In the genomic region with DNA sequence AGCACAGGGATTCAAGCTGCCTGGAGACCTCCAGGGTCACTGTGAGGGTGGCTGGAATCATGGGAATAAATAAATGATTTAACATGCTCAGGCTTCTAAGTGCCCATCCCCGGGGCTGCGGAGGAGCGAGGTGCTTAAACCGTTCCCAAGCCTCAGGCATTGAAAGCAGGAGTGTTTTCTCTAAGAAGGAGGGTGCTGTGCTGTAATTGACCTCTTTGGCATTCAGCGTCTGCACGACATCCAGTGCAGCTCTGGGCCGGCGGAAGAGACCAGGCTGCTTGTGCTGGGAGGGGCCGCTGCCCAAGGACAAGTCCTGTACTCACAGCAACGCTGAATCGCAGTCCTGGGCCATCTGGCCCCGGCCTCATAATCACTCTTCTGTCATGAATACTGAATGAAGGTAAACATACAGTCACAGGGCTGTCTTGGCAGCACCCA, we compare ENCODE assay signal across 19 cellular contexts. TPM values are rescaled to one million over a fixed set of nuclear protein-coding genes. Genes with fewer than 3 reads are reported as not detected.
DNase-seq lines count a peak whose midpoint lies in the region; ATAC-seq and TF ChIP-seq lines count a peak whose summit lies in the region.
"Had no signal": no experiment of that assay in that cellular context is flagged by ENCODE, and none has a peak within 500 bp of the region (broad histone marks: within the 10 kb centered on the region; RNA-seq: fewer than 3 reads in every experiment).

No MANE protein-coding gene starts in this region.

- no peak overlapping the region for H3K9ac ChIP-seq in neural progenitor cell

- H3F3A ChIP-seq in neural progenitor cell (ENCODE audit: low read depth): no peaks in the 10 kb centered on the region

- no peaks in the 10 kb centered on the region for H3K79me2 ChIP-seq in neural progenitor cell (ENCODE audit: low read depth)

- H3K4me2 ChIP-seq in neural progenitor cell: no peak overlapping the region

- no peaks in the 10 kb centered on the region for H3K4me1 ChIP-seq in neural progenitor cell
- no peaks in the 10 kb centered on the region for H3K4me1 ChIP-seq in foreskin keratinocyte
- H3K4me1 ChIP-seq: HAP-1 had no signal

- H3K36me3 ChIP-seq in neural progenitor cell: no peaks in the 10 kb centered on the region
- H3K36me3 ChIP-seq: HAP-1 had no signal

- H3K27me3 ChIP-seq in neural progenitor cell (no peaks in the 10 kb centered on the region), foreskin keratinocyte (no peaks in the 10 kb centered on the region)

- H3K9me3 ChIP-seq in neural progenitor cell (ENCODE audit: low read depth): no peaks in the 10 kb centered on the region
- H3K9me3 ChIP-seq: HAP-1 had no signal

- DNase-seq in COLO829 (ENCODE audit: low spot score) (peak; percentile 66), NCI-H2227 treated with DMSO at 0.1 percent for 48 hours (lab: John Stamatoyannopoulos, UW) (peak; percentile 85), head of caudate nucleus (peak in 32 of 42 donors; percentile 4 to 52 (median 21)), neural progenitor cell (ENCODE audit: low spot score) (peak; percentile 6), foreskin keratinocyte (no peak), DMS114 treated with DMSO at 0.1 percent for 48 hours (lab: John Stamatoyannopoulos, UW; ENCODE audit: unreplicated experiment) (no peak)
- DNase-seq in activated naive CD4-positive, alpha-beta T cell treated with anti-CD3 and anti-CD28 coated beads, Interleukin-2, amount 50 U/mL, for 16 hours: no peak
- DNase-seq: activated naive CD4-positive, alpha-beta T cell treated with anti-CD3 and anti-CD28 coated beads, Interleukin-2, amount 10 ng/mL, durations not matched to agents 7 days and 5 days; central memory CD4-positive, alpha-beta T cell; erythroblast; mesendoderm; stimulated activated CD4-positive, alpha-beta T cell treated with anti-CD3 and anti-CD28 coated beads, Interleukin-2, amount 100 ng/mL, for 48 hours; stimulated activated naive B cell treated with anti-CD40 and anti-IgM and Interleukin-4, amounts not matched to agents 10 μg/mL and 1 μg/mL and 100 μg/mL, for 72 hours had no signal

- ATAC-seq in foreskin keratinocyte: no peak
- no peak for ATAC-seq in HG02763 (IDR thresholded peaks at IDR 0.05; ENCODE audit: unreplicated experiment)
- ATAC-seq: stimulated activated naive B cell treated with anti-CD40 and anti-IgM and Interleukin-4, amounts not matched to agents 10 μg/mL and 1 μg/mL and 100 μg/mL, for 72 hours had no signal

- no peak overlapping the region for H3K4me3 ChIP-seq in neural progenitor cell
- H3K4me3 ChIP-seq: HAP-1 had no signal

- intact Hi-C loops in head of caudate nucleus (cut with DNase I): no loop called here

- H3K27ac ChIP-seq in neural progenitor cell (no peak overlapping the region), foreskin keratinocyte (no peak overlapping the region)
- H3K27ac ChIP-seq: HL-60 had no signal

- H3K9me3 Mint-ChIP-seq in neural progenitor cell: no peaks in the 10 kb centered on the region
- H3K9me3 Mint-ChIP-seq: activated naive CD4-positive, alpha-beta T cell treated with anti-CD3 and anti-CD28 coated beads, Interleukin-2, amount 10 ng/mL, durations not matched to agents 7 days and 5 days; stimulated activated naive B cell treated with anti-CD40 and anti-IgM and Interleukin-4, amounts not matched to agents 10 μg/mL and 1 μg/mL and 100 μg/mL, for 72 hours had no signal

- no peaks in the 10 kb centered on the region for H3K4me1 Mint-ChIP-seq in neural progenitor cell
- H3K4me1 Mint-ChIP-seq: activated naive CD4-positive, alpha-beta T cell treated with anti-CD3 and anti-CD28 coated beads, Interleukin-2, amount 10 ng/mL, durations not matched to agents 7 days and 5 days had no signal

- H3K27ac Mint-ChIP-seq in neural progenitor cell: no peak overlapping the region
- H3K27ac Mint-ChIP-seq: activated naive CD4-positive, alpha-beta T cell treated with anti-CD3 and anti-CD28 coated beads, Interleukin-2, amount 10 ng/mL, durations not matched to agents 7 days and 5 days; B cell; stimulated activated naive B cell treated with anti-CD40 and anti-IgM and Interleukin-4, amounts not matched to agents 10 μg/mL and 1 μg/mL and 100 μg/mL, for 72 hours had no signal

- no peaks in the 10 kb centered on the region for H3K36me3 Mint-ChIP-seq in neural progenitor cell
- H3K36me3 Mint-ChIP-seq: activated naive CD4-positive, alpha-beta T cell treated with anti-CD3 and anti-CD28 coated beads, Interleukin-2, amount 10 ng/mL, durations not matched to agents 7 days and 5 days; stimulated activated naive B cell treated with anti-CD40 and anti-IgM and Interleukin-4, amounts not matched to agents 10 μg/mL and 1 μg/mL and 100 μg/mL, for 72 hours had no signal

- H3K27me3 Mint-ChIP-seq in neural progenitor cell (ENCODE audit: insufficient read depth, low read depth): no peaks in the 10 kb centered on the region
- H3K27me3 Mint-ChIP-seq: B cell had no signal

- no peak overlapping the region for H3K4me3 Mint-ChIP-seq in neural progenitor cell
- H3K4me3 Mint-ChIP-seq: activated naive CD4-positive, alpha-beta T cell treated with anti-CD3 and anti-CD28 coated beads, Interleukin-2, amount 10 ng/mL, durations not matched to agents 7 days and 5 days; B cell; stimulated activated naive B cell treated with anti-CD40 and anti-IgM and Interleukin-4, amounts not matched to agents 10 μg/mL and 1 μg/mL and 100 μg/mL, for 72 hours had no signal

- no peak overlapping the region for H2AFZ ChIP-seq in neural progenitor cell (replicated peaks)

- H4K20me1 ChIP-seq in neural progenitor cell (ENCODE audit: low read depth): no peaks in the 10 kb centered on the region

- no peak for TF ChIP-seq CTCF in neural progenitor cell (IDR thresholded peaks at IDR 0.05)
- no peak for TF ChIP-seq CTCF in foreskin keratinocyte (conservative IDR thresholded peaks at IDR 0.05)

RNA-seq across cellular contexts. Expression of a gene that starts 24.9 kb away (rescaled TPM):
- total RNA-seq in neural progenitor cell (ENCODE audit: low replicate concordance): not detected in 2 replicates
- not detected in 2 replicates for total RNA-seq in foreskin keratinocyte
- polyA plus RNA-seq in foreskin keratinocyte: not detected in 2 replicates
- total RNA-seq: B cell, Daoy, pulmonary artery endothelial cell had no signal

RNA-seq across cellular contexts. Expression of a gene that starts 37.5 kb away (rescaled TPM):
- total RNA-seq in neural progenitor cell (ENCODE audit: low replicate concordance) (not detected in 2 replicates), foreskin keratinocyte (not detected in 2 replicates)
- not detected in 2 replicates for polyA plus RNA-seq in foreskin keratinocyte
- total RNA-seq: B cell, Daoy, pulmonary artery endothelial cell had no signal

RNA-seq across cellular contexts. Expression of a gene that starts 48.1 kb away (rescaled TPM):
- total RNA-seq in neural progenitor cell (ENCODE audit: low replicate concordance) (0.06 TPM in 1 of 2 replicates, not detected in the other), foreskin keratinocyte (not detected in 2 replicates)
- not detected in 2 replicates for polyA plus RNA-seq in foreskin keratinocyte
- total RNA-seq: Daoy, pulmonary artery endothelial cell had no signal

RNA-seq across cellular contexts. Expression of a gene that starts 52.3 kb away (rescaled TPM):
- not detected in 2 replicates for total RNA-seq in neural progenitor cell (ENCODE audit: low replicate concordance)
- total RNA-seq in foreskin keratinocyte: not detected in 2 replicates
- not detected in 2 replicates for polyA plus RNA-seq in foreskin keratinocyte
- total RNA-seq: B cell, Daoy, pulmonary artery endothelial cell had no signal

Comparison
In these comparisons a context has a peak if more than half of its experiments do, and no peak if none do; other contexts are left out.
1. DNase-seq: peak in COLO829 (single experiment), NCI-H2227 treated with DMSO at 0.1 percent for 48 hours (single experiment), head of caudate nucleus (32 of 42) and neural progenitor cell (single experiment); none in activated naive CD4-positive, alpha-beta T cell treated with anti-CD3 and anti-CD28 coated beads, Interleukin-2, amount 50 U/mL, for 16 hours (single experiment), foreskin keratinocyte (0 of 2) and DMS114 treated with DMSO at 0.1 percent for 48 hours (single experiment).